In the genomic region with DNA sequence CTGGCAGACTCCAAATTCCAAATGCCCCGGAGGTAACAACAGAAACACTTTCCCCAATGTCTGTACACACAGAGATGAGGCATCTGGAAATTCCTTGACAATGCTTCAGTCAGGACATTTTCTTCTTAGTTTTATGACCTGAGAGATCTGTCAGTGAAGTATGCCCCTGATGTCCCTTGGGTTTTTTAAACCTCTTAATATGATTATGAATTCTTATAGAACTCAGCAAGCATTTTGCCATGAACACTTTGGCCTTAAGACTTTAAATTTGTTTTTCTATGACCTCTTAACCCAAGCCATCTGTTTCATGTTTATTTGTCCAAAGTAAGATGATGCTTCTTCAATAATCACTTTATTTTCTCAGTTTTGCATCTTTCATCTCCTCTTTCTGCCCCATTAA, we compare ENCODE assay signal across 29 cellular contexts.
"Had no signal": no experiment of that assay in that cellular context is flagged by ENCODE, and none has a peak within 500 bp of the region (broad histone marks: within the 10 kb centered on the region; RNA-seq: fewer than 3 reads in every experiment).

No MANE protein-coding gene starts in this region.

- H3K36me3 ChIP-seq: left ventricle myocardium inferior, neural progenitor cell, neutrophil, ovary, prostate gland, stomach, thyroid gland, transverse colon, upper lobe of right lung had no signal

- H3K4me1 ChIP-seq: left ventricle myocardium inferior, neural progenitor cell, prostate gland, stomach, testis, transverse colon, upper lobe of right lung had no signal

- DNase-seq: hypothalamus; immature natural killer cell; left ventricle myocardium inferior; mesendoderm; naive B cell; natural killer cell; nephron progenitor cell; occipital lobe; ovary; posterior cingulate gyrus; retina; right cardiac atrium; stimulated activated CD4-positive, alpha-beta T cell treated with anti-CD3 and anti-CD28 coated beads, Interleukin-12 subunit alpha, Interleukin-12 subunit beta, amount 100 ng/mL, for 4 hours; stimulated activated CD4-positive, alpha-beta T cell treated with anti-CD3 and anti-CD28 coated beads, Interleukin-15, amount 100 ng/mL, for 24 hours; stimulated activated CD4-positive, alpha-beta T cell treated with anti-CD3 and anti-CD28 coated beads, Interleukin-2, amount 100 ng/mL, for 24 hours; stimulated activated CD4-positive, alpha-beta T cell treated with anti-CD3 and anti-CD28 coated beads, Interleukin-4, amount 100 ng/mL, for 1 hour; stimulated activated naive B cell treated with anti-CD40 and anti-IgM and Interleukin-4, amounts not matched to agents 10 μg/mL and 1 μg/mL and 100 μg/mL, for 72 hours; stimulated activated naive CD8-positive, alpha-beta T cell treated with anti-CD3 and anti-CD28 coated beads, Interleukin-15, Interleukin-2, amounts not matched to agents 100 U/mL and 50 U/mL, for 24 hours; stomach; testis; thyroid gland; transverse colon; upper lobe of right lung had no signal

- H3K9me3 ChIP-seq: left ventricle myocardium inferior, neutrophil, ovary, prostate gland, stomach, testis, thyroid gland, transverse colon, upper lobe of right lung had no signal

- H2AFZ ChIP-seq: neural progenitor cell had no signal

- H3K4me3 ChIP-seq: left ventricle myocardium inferior, lung, neural progenitor cell, ovary, prostate gland, skin epidermis, stomach, testis, thyroid gland, transverse colon, upper lobe of right lung had no signal

- H3K4me2 ChIP-seq: neural progenitor cell had no signal

- H3K27ac ChIP-seq: left ventricle myocardium inferior, neural progenitor cell, neutrophil, ovary, prostate gland, skin epidermis, stomach, testis, thyroid gland, transverse colon, upper lobe of right lung had no signal

- H3K27me3 ChIP-seq: ovary, testis, thyroid gland, transverse colon, upper lobe of right lung had no signal

- H3K9ac ChIP-seq: neural progenitor cell had no signal

- ATAC-seq: natural killer cell; right cardiac atrium; sciatic nerve; stimulated activated naive B cell treated with anti-CD40 and anti-IgM and Interleukin-4, amounts not matched to agents 10 μg/mL and 1 μg/mL and 100 μg/mL, for 72 hours; stimulated activated naive CD8-positive, alpha-beta T cell treated with anti-CD3 and anti-CD28 coated beads, Interleukin-15, Interleukin-2, amounts not matched to agents 100 U/mL and 50 U/mL, for 24 hours; upper lobe of right lung had no signal
